8 cellular contexts compared by ENCODE assay signal in the genomic region with DNA sequence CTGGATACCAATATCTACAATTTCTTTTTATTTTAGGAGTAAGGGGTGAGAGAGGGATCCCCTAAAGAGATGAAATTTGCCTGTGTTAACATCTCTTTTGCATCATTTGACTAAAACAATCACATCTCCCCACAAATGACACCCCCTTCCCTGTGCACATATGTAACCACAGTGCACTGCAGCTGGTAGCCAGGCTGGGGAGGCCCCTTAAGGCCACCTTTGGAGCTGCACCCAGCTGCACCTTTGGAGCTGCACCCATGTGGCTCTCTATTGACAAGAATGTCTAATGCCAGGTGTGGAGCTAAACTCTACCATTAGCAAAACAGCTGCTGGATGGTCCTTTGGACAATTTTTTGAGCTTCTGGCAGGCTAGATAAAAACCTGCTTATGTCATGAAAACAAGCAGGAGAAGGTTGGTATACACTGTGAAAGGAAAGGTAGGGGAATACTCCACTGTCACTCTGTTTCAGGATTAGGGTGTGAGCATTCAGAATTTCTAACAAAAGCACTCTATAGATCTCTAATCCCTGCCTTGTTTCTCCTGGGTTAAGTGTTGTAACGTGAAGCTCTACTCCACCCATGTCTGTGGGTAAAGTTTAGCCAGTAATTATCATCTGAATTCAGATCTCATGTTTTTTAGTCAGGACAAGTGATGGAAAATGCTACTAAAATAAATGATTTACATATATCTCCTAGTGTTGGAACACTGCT. TPM values are rescaled to one million over a fixed set of nuclear protein-coding genes. Genes with fewer than 3 reads are reported as not detected.
DNase-seq lines count a peak whose midpoint lies in the region; ATAC-seq and TF ChIP-seq lines count a peak whose summit lies in the region.

No MANE protein-coding gene starts in this region.

- H3K27me3 Mint-ChIP-seq in naive thymus-derived CD4-positive, alpha-beta T cell, result peaks cover 0 to 3% (median 0%) of the 10 kb centered on the region in 5 donors

- H3K9ac ChIP-seq in SK-N-MC (ENCODE audit: insufficient read length), result no peak overlapping the region

- DNase-seq in AG10803 (ENCODE audit: low read depth) (no peak), SK-N-MC (ENCODE audit: low read depth, low spot score) (no peak), T1000 (lab: John Stamatoyannopoulos, UW) (no peak), posterior vena cava (ENCODE audit: low spot score) (no peak)
- DNase-seq in naive thymus-derived CD4-positive, alpha-beta T cell, result no peak
- DNase-seq in stimulated activated CD4-positive, alpha-beta T cell treated with anti-CD3 and anti-CD28 coated beads, Interleukin-1b, Interleukin-23, amount 100 ng/mL, for 48 hours, result no peak

- no peak overlapping the region for H3K4me3 ChIP-seq in AG10803 (ENCODE audit: low read length)
- no peak overlapping the region for H3K4me3 ChIP-seq in SK-N-MC
- no peak overlapping the region for H3K4me3 ChIP-seq in naive thymus-derived CD4-positive, alpha-beta T cell (ENCODE audit: low read length)

- peaks cover 0 to 8% (median 3%) of the 10 kb centered on the region in 5 donors for H3K36me3 Mint-ChIP-seq in naive thymus-derived CD4-positive, alpha-beta T cell

- H3K9me3 ChIP-seq in SK-N-MC (ENCODE audit: low read depth, low read length), result no peaks in the 10 kb centered on the region
- H3K9me3 ChIP-seq in naive thymus-derived CD4-positive, alpha-beta T cell (ENCODE audit: control insufficient read depth in 2 of 3, low read length in 3 of 3), result no peaks in the 10 kb centered on the region

- TF ChIP-seq CTCF in AG10803 (conservative IDR thresholded peaks at IDR 0.05; ENCODE audit: low read length), result peak; percentile 15

- H3K4me3 Mint-ChIP-seq in naive thymus-derived CD4-positive, alpha-beta T cell, result no peak overlapping the region

- H3K4me1 ChIP-seq in naive thymus-derived CD4-positive, alpha-beta T cell (ENCODE audit: control insufficient read depth in 2 of 2, insufficient read depth in 2 of 2, low read length in 2 of 2), result no peaks in the 10 kb centered on the region

- CTCF ChIA-PET in naive thymus-derived CD4-positive, alpha-beta T cell (lab: Charles Lee), result no interaction called here

- POLR2A ChIA-PET in naive thymus-derived CD4-positive, alpha-beta T cell (lab: Charles Lee), result interaction anchor here (0.6 kb wide), 1 partner anchor 23 kb away, joined by 3 read pairs; no protein-coding TSS in a partner anchor

- no peaks in the 10 kb centered on the region for H3K36me3 ChIP-seq in SK-N-MC (ENCODE audit: insufficient read depth, low read length)
- H3K36me3 ChIP-seq in naive thymus-derived CD4-positive, alpha-beta T cell (ENCODE audit: control insufficient read depth in 2 of 3, insufficient read depth in 3 of 3, low read length in 3 of 3), result no peaks in the 10 kb centered on the region

- no peak overlapping the region for H3K27ac Mint-ChIP-seq in naive thymus-derived CD4-positive, alpha-beta T cell

- ATAC-seq in GM18858 (IDR thresholded peaks at IDR 0.05; ENCODE audit: unreplicated experiment), result peak; percentile 71
- ATAC-seq in HG02981 (IDR thresholded peaks at IDR 0.05; ENCODE audit: unreplicated experiment), result peak; percentile 81
- peak; percentile 65 for ATAC-seq in naive thymus-derived CD4-positive, alpha-beta T cell

- H3K27me3 ChIP-seq in naive thymus-derived CD4-positive, alpha-beta T cell (ENCODE audit: control insufficient read depth in 2 of 2, insufficient read depth in 2 of 2, low read length in 2 of 2), result no peaks in the 10 kb centered on the region

- peaks cover 0 to 24% (median 0%) of the 10 kb centered on the region in 7 donors for H3K4me1 Mint-ChIP-seq in naive thymus-derived CD4-positive, alpha-beta T cell

- intact Hi-C loops in naive thymus-derived CD4-positive, alpha-beta T cell (cut with micrococcal nuclease), result no loop called here
- intact Hi-C loops in posterior vena cava (cut with DNase I), result no loop called here

- H3K27ac ChIP-seq in SK-N-MC, result peak overlapping the region; percentile 4; the same call in 1 of the 2 replicates
- H3K27ac ChIP-seq in naive thymus-derived CD4-positive, alpha-beta T cell (ENCODE audit: low read depth, low read length), result no peak overlapping the region

- H3K9me3 Mint-ChIP-seq in naive thymus-derived CD4-positive, alpha-beta T cell, result no peaks in the 10 kb centered on the region

RNA-seq across cellular contexts. Expression of a gene that starts 52.1 kb away (rescaled TPM):
- 10 to 100 TPM; 40.8 to 72.2 (median 45.6) TPM for total RNA-seq in naive thymus-derived CD4-positive, alpha-beta T cell
- 10 to 100 TPM; 41.6 to 53.8 TPM for polyA plus RNA-seq in naive thymus-derived CD4-positive, alpha-beta T cell
- total RNA-seq in posterior vena cava, result 10 to 100 TPM; 67.7 to 69.0 TPM
